22 cellular contexts compared by ENCODE assay signal in the genomic region with DNA sequence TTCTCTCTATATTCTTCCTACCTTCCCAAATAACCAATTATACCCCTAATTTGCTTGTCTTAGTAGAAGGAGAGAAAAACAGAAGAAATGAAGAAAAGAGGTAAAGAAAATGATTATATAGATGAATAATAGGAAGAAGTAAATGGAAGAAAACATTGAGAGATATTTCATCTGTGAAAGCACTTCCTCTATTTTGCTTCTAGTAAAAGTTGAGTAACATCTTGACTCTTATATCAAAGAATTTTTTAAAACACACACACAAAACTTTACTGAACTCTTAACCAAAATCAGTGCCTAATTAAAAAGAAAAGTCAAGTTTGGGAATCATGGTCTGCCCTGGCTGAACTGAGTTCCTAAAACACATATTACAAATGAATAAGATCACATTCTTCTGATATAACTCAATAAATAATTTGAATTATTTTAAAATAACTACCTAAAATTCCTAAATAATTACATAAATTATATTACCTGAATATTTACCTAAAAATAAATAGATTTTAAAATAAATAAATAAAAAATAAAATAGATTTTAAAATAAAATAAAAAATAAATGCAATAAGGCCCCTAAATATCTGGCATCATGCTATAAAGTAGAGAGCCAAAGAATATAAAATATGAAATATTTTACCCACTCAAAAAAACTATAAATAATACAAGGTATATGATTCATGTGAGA. TPM values are rescaled to one million over a fixed set of nuclear protein-coding genes. Genes with fewer than 3 reads are reported as not detected.
DNase-seq lines count a peak whose midpoint lies in the region; ATAC-seq, FAIRE-seq and TF ChIP-seq lines count a peak whose summit lies in the region.
"Had no signal": no experiment of that assay in that cellular context is flagged by ENCODE, and none has a peak within 500 bp of the region (broad histone marks: within the 10 kb centered on the region; RNA-seq: fewer than 3 reads in every experiment).

No MANE protein-coding gene starts in this region.

- in situ Hi-C loops in K562 (cut with MboI) = no loop called here

- H3K79me2 ChIP-seq in K562 (ENCODE audit: control insufficient read depth, insufficient read depth, low read length) = no peaks in the 10 kb centered on the region

- TF ChIP-seq POLR2A in K562 (conservative IDR thresholded peaks at IDR 0.05) = no peak

- peaks cover 2 to 27% of the 10 kb centered on the region in 2 experiments; a peak in 3 of 5 replicates for H3K27me3 ChIP-seq in K562 (ENCODE audit: control insufficient read depth in 2 of 2, insufficient read depth in 2 of 2, low read length in 2 of 2)
- H3K27me3 ChIP-seq: BLaER1 treated with 17β-estradiol and CSF1 and Interleukin-3, amounts not matched to agents 10 nM and 100 nM; SJSA1 had no signal

- no peaks in the 10 kb centered on the region; a peak in 1 of 5 replicates for H3K4me1 ChIP-seq in K562 (replicated peaks in 1 of 2; ENCODE audit: control insufficient read depth in 2 of 2, insufficient read depth in 2 of 2, low read length in 2 of 2)
- H3K4me1 ChIP-seq: SJSA1 had no signal

- H3K27ac ChIP-seq in K562 (ENCODE audit: extremely low read depth, low read depth, low read length) = no peak overlapping the region
- H3K27ac ChIP-seq: 22Rv1, HL-60, SJSA1 had no signal

- no peaks in the 10 kb centered on the region for H3K9me3 ChIP-seq in K562 (replicated peaks; ENCODE audit: control insufficient read depth, insufficient read depth, low read depth, low read length)
- H3K9me3 ChIP-seq: BLaER1 treated with 17β-estradiol and CSF1 and Interleukin-3, amounts not matched to agents 10 nM and 100 nM; SJSA1 had no signal

- DNase-seq in SIG-M5 treated with dmso at 0.1 percent for 504 hours (lab: John Stamatoyannopoulos, UW; ENCODE audit: unreplicated experiment) (peak; percentile 18), SIG-M5 (lab: John Stamatoyannopoulos, UW) (no peak), RCC 7860 (ENCODE audit: low spot score) (no peak), K562 (ENCODE audit: extremely low read depth in 1 of 4, low spot score in 3 of 4) (no peak), kidney tubule cell (ENCODE audit: low spot score) (no peak)
- DNase-seq in activated CD4-positive, alpha-beta T cell treated with anti-CD3 and anti-CD28 coated beads, Interleukin-2, amount 50 U/mL, for 4 hours = no peak
- no peak for DNase-seq in NK-92 treated with Interleukin-12 subunit alpha and Interleukin-12 subunit beta, amount 100 ng/mL, for 24 hours (lab: John Stamatoyannopoulos, UW)
- DNase-seq: NCI-H1930, NCI-H2171, NCI-H446 treated with DMSO at 0.1 percent for 48 hours, NCI-H748 treated with DMSO at 0.1 percent for 48 hours, RPMI8226, T-cell had no signal

- POLR2A ChIA-PET in K562 (lab: Yijun Ruan, JAX) = no interaction called here

- no peaks in the 10 kb centered on the region for H3K36me3 ChIP-seq in K562 (ENCODE audit: control insufficient read depth, insufficient read depth, low read length)
- H3K36me3 ChIP-seq: BLaER1 treated with 17β-estradiol and CSF1 and Interleukin-3, amounts not matched to agents 10 nM and 100 nM; SJSA1 had no signal

- FAIRE-seq in RCC 7860 (lab: Jason Lieb, UNC) = peak; percentile 76
- no peak for FAIRE-seq in K562 (lab: Jason Lieb, UNC)
- FAIRE-seq: GM12891, GM19239 had no signal

- TF ChIP-seq RAD21 in K562 (CRISPR knock-in tag; conservative IDR thresholded peaks at IDR 0.05 in 1 of 2, IDR thresholded peaks at IDR 0.05 in 1 of 2) = no peak

- H3K4me3 ChIP-seq in K562 = no peak overlapping the region
- H3K4me3 ChIP-seq: BLaER1 treated with 17β-estradiol and CSF1 and Interleukin-3, amounts not matched to agents 10 nM and 100 nM; GM23338; SJSA1 had no signal

- no peak overlapping the region for H3K9ac ChIP-seq in K562 (ENCODE audit: insufficient read depth in 1 of 2, low read depth in 2 of 2, low read length in 2 of 2)
- H3K9ac ChIP-seq: BLaER1 treated with 17β-estradiol and CSF1 and Interleukin-3, amounts not matched to agents 10 nM and 100 nM had no signal

- no peak overlapping the region for H2AFZ ChIP-seq in K562 (ENCODE audit: low read depth, low read length)
- H2AFZ ChIP-seq: GM23338 had no signal

- no peak for TF ChIP-seq CTCF in K562 (IDR thresholded peaks at IDR 0.05 in 2 of 3, conservative IDR thresholded peaks at IDR 0.05 in 1 of 3; ENCODE audit: insufficient read depth in 2 of 3, low read depth in 1 of 3, low read length in 3 of 3)

- intact Hi-C loops in K562 (cut with micrococcal nuclease) = no loop called here

- no peak for TF ChIP-seq EP300 in K562 (IDR thresholded peaks at IDR 0.05; ENCODE audit: low read length)

- CTCF ChIA-PET in K562 (lab: Yijun Ruan, JAX; ENCODE audit: low intra/inter-chr PET ratio) = no interaction called here

- H3K4me2 ChIP-seq in K562 (ENCODE audit: insufficient read depth, low read length) = no peak overlapping the region
- H3K4me2 ChIP-seq: GM23338 had no signal

- no peaks in the 10 kb centered on the region for H3K9me1 ChIP-seq in K562 (ENCODE audit: control insufficient read depth, insufficient read depth, low read length)

- no peaks in the 10 kb centered on the region for H4K20me1 ChIP-seq in K562 (replicated peaks; ENCODE audit: control insufficient read depth, insufficient read depth, low read length)
- H4K20me1 ChIP-seq: BLaER1 treated with 17β-estradiol and CSF1 and Interleukin-3, amounts not matched to agents 10 nM and 100 nM had no signal

- no TSS peak for BruUV-seq in K562 (replicated peaks; lab: Mats Ljungman, UMichigan)

- ATAC-seq in K562 = no peak
- no peak for ATAC-seq in HG03159 (IDR thresholded peaks at IDR 0.05; ENCODE audit: unreplicated experiment)
- ATAC-seq: GM23338, T-cell had no signal

TF ChIP-seq in K562, 482 proteins besides CTCF, POLR2A, EP300 and RAD21:
- TF ChIP-seq NUFIP1 (IDR thresholded peaks at IDR 0.05; ENCODE audit: partially characterized antibody) = no peak
- TF ChIP-seq SPI1 (IDR thresholded peaks at IDR 0.05; ENCODE audit: borderline replicate concordance, low read depth, low read length) = peak; percentile 43; the same call in 1 of the 2 replicates
TF ChIP-seq in K562: peak in this region for 1.

RNA-seq across cellular contexts. Expression of a gene that starts 8.8 kb away (rescaled TPM):
- not detected in 2 replicates for total RNA-seq in K562 (2011; cell fraction: chromatin; rRNA removed; ENCODE audit: low replicate concordance)
- not detected in 2 replicates for total RNA-seq in K562 (2011; cell fraction: nucleolus; rRNA removed)
- not detected in 2 replicates for total RNA-seq in K562 (2011; cell fraction: nucleoplasm; rRNA removed)
- not detected in 2 replicates for total RNA-seq in K562 (2014; rRNA removed)
- total RNA-seq in K562 (2014; rRNA removed; fragmentation: Illumina TruSeq; extraction: Trizol) = not detected in 2 replicates
- not detected in 2 replicates for total RNA-seq in K562 (2015; rRNA removed; fragmentation: Illumina TruSeq; extraction: Trizol)
- total RNA-seq in K562 (2021) = not detected in 2 replicates
- polyA plus RNA-seq in K562 (2011; rRNA removed) = not detected in 2 replicates
- not detected in 2 replicates for polyA plus RNA-seq in K562 (2011; cell fraction: cytosol; rRNA removed)
- not detected in 2 replicates for polyA plus RNA-seq in K562 (2011; cell fraction: nucleus; rRNA removed)
- not detected in 2 replicates for polyA plus RNA-seq in K562 (2012)
- polyA plus RNA-seq in K562 (2014; fragmentation: Illumina TruSeq; extraction: Trizol) = not detected in 2 replicates
- polyA plus RNA-seq in K562 (2014; fragmentation: Nextera tagmentation; extraction: Ambion mirVana) = not detected
- polyA plus RNA-seq in K562 (2014; rRNA removed) = not detected in 2 replicates
- not detected in 2 replicates for polyA minus RNA-seq in K562 (2011; rRNA and poly(A)+ RNA removed)
- polyA minus RNA-seq in K562 (2011; cell fraction: cytosol; rRNA and poly(A)+ RNA removed) = not detected in 2 replicates
- polyA minus RNA-seq in K562 (2011; cell fraction: nucleus; rRNA and poly(A)+ RNA removed) = not detected in 2 replicates
- total RNA-seq: GM23338, M059J, SJSA1, T-cell had no signal
- polyA plus RNA-seq: GM23338 had no signal

RNA-seq across cellular contexts. Expression of a gene that starts 40.9 kb away (rescaled TPM):
- 7.8 and 13.4 TPM in 2 replicates for total RNA-seq in K562 (2011; cell fraction: chromatin; rRNA removed; ENCODE audit: low replicate concordance)
- 4.8 and 5.9 TPM in 2 replicates for total RNA-seq in K562 (2011; cell fraction: nucleolus; rRNA removed)
- total RNA-seq in K562 (2011; cell fraction: nucleoplasm; rRNA removed) = 8.2 and 15.0 TPM in 2 replicates
- total RNA-seq in K562 (2014; rRNA removed) (4.4 and 4.8 TPM in 2 replicates), K562 (2014; rRNA removed; fragmentation: Illumina TruSeq; extraction: Trizol) (6.5 and 7.3 TPM in 2 replicates), K562 (2015; rRNA removed; fragmentation: Illumina TruSeq; extraction: Trizol) (6.1 and 6.7 TPM in 2 replicates), K562 (2021) (5.3 and 6.3 TPM in 2 replicates)
- polyA plus RNA-seq in K562 (2011; rRNA removed) (4.8 and 6.7 TPM in 2 replicates), K562 (2014; fragmentation: Illumina TruSeq; extraction: Trizol) (5.9 and 6.6 TPM in 2 replicates), K562 (2014; fragmentation: Nextera tagmentation; extraction: Ambion mirVana) (1 to 10 TPM; 1.7 to 2.3 TPM), K562 (2014; rRNA removed) (5.2 and 5.7 TPM in 2 replicates)
- 2.0 and 2.8 TPM in 2 replicates for polyA plus RNA-seq in K562 (2011; cell fraction: cytosol; rRNA removed)
- polyA plus RNA-seq in K562 (2011; cell fraction: nucleus; rRNA removed) = 6.6 and 8.0 TPM in 2 replicates
- polyA plus RNA-seq in K562 (2012) = 3.9 and 8.4 TPM in 2 replicates
- 7.4 and 7.6 TPM in 2 replicates for polyA minus RNA-seq in K562 (2011; rRNA and poly(A)+ RNA removed)
- 2.9 and 3.2 TPM in 2 replicates for polyA minus RNA-seq in K562 (2011; cell fraction: cytosol; rRNA and poly(A)+ RNA removed)
- polyA minus RNA-seq in K562 (2011; cell fraction: nucleus; rRNA and poly(A)+ RNA removed) = 5.3 and 6.3 TPM in 2 replicates

RNA-seq across cellular contexts. Expression of a gene that starts 47.6 kb away (rescaled TPM):
- total RNA-seq in K562 (2011; cell fraction: chromatin; rRNA removed; ENCODE audit: low replicate concordance) = not detected in 2 replicates
- total RNA-seq in K562 (2011; cell fraction: nucleolus; rRNA removed) = not detected in 2 replicates
- not detected in 2 replicates for total RNA-seq in K562 (2011; cell fraction: nucleoplasm; rRNA removed)
- total RNA-seq in K562 (2014; rRNA removed) (not detected in 2 replicates), K562 (2014; rRNA removed; fragmentation: Illumina TruSeq; extraction: Trizol) (not detected in 2 replicates), K562 (2015; rRNA removed; fragmentation: Illumina TruSeq; extraction: Trizol) (not detected in 2 replicates), K562 (2021) (not detected in 2 replicates)
- polyA plus RNA-seq in K562 (2011; rRNA removed) (0.08 TPM in 1 of 2 replicates, not detected in the other), K562 (2014; fragmentation: Illumina TruSeq; extraction: Trizol) (not detected in 2 replicates), K562 (2014; fragmentation: Nextera tagmentation; extraction: Ambion mirVana) (under 1 TPM in 1 of 2 experiments, not detected in 1; 0.04 TPM), K562 (2014; rRNA removed) (not detected in 2 replicates)
- not detected in 2 replicates for polyA plus RNA-seq in K562 (2011; cell fraction: cytosol; rRNA removed)
- 0.11 TPM in 1 of 2 replicates, not detected in the other for polyA plus RNA-seq in K562 (2011; cell fraction: nucleus; rRNA removed)
- 0.32 TPM in 1 of 2 replicates, not detected in the other for polyA plus RNA-seq in K562 (2012)
- not detected in 2 replicates for polyA minus RNA-seq in K562 (2011; rRNA and poly(A)+ RNA removed)
- polyA minus RNA-seq in K562 (2011; cell fraction: cytosol; rRNA and poly(A)+ RNA removed) = not detected in 2 replicates
- not detected in 2 replicates for polyA minus RNA-seq in K562 (2011; cell fraction: nucleus; rRNA and poly(A)+ RNA removed)
- total RNA-seq: GM23338, M059J, SJSA1 had no signal
- polyA plus RNA-seq: GM23338 had no signal
